In genomic region chr18:61203151-61203550, GRCh38 we compare ENCODE assay signal across 21 cellular contexts.
DNase-seq lines count a peak whose midpoint lies in the region; ATAC-seq, FAIRE-seq and TF ChIP-seq lines count a peak whose summit lies in the region.
"Had no signal": no experiment of that assay in that cellular context is flagged by ENCODE, and none has a peak within 500 bp of the region (broad histone marks: within the 10 kb centered on the region; RNA-seq: fewer than 3 reads in every experiment).

No MANE protein-coding gene starts in this region.

- H3K36me3 ChIP-seq in bronchial epithelial cell (ENCODE audit: control insufficient read depth, insufficient read depth, low read length) (no peaks in the 10 kb centered on the region), left lung (no peaks in the 10 kb centered on the region)
- H3K36me3 ChIP-seq: BLaER1 had no signal

- no peaks in the 10 kb centered on the region for H3K4me1 ChIP-seq in left lung
- H3K4me1 ChIP-seq: BLaER1 had no signal

- intact Hi-C loops in left lung (cut with DNase I): no loop called here

- TF ChIP-seq CTCF in bronchial epithelial cell (IDR thresholded peaks at IDR 0.05; ENCODE audit: insufficient read depth, low read length, severe bottlenecking): no peak
- no peak for TF ChIP-seq CTCF in left lung (IDR thresholded peaks at IDR 0.05)

- ATAC-seq in left lung (peak; percentile 41), GM21423 (IDR thresholded peaks at IDR 0.05; ENCODE audit: unreplicated experiment) (no peak)
- ATAC-seq: CD8-positive, alpha-beta T cell had no signal

- no peak for TF ChIP-seq POLR2A in erythroblast (IDR thresholded peaks at IDR 0.05; ENCODE audit: low read length)

- no peak overlapping the region for H3K27ac ChIP-seq in left lung
- H3K27ac ChIP-seq: BLaER1 had no signal

- no peaks in the 10 kb centered on the region for H3K27me3 ChIP-seq in bronchial epithelial cell (ENCODE audit: control insufficient read depth, insufficient read depth, low read length)
- H3K27me3 ChIP-seq in left lung: no peaks in the 10 kb centered on the region
- H3K27me3 ChIP-seq: BLaER1 had no signal

- H3K4me3 ChIP-seq in bronchial epithelial cell (ENCODE audit: low read depth, low read length): no peak overlapping the region
- H3K4me3 ChIP-seq in left lung: no peak overlapping the region
- H3K4me3 ChIP-seq: BLaER1 had no signal

- no peaks in the 10 kb centered on the region for H3K9me3 ChIP-seq in left lung
- H3K9me3 ChIP-seq: BLaER1 had no signal

- no peak for FAIRE-seq in bronchial epithelial cell (lab: Jason Lieb, UNC)
- FAIRE-seq: GM12891, GM18507 had no signal

- peak; percentile 39 for DNase-seq in AG20443 (ENCODE audit: low spot score)
- DNase-seq in LHCN-M2 (ENCODE audit: low read depth): peak; percentile 3
- DNase-seq in bronchial epithelial cell (ENCODE audit: low read depth): peak; percentile 8
- DNase-seq in left lung: no peak
- no peak for DNase-seq in erythroblast (lab: John Stamatoyannopoulos, UW)
- no peak for DNase-seq in T-helper 1 cell
- no peak for DNase-seq in AML-193 (lab: John Stamatoyannopoulos, UW)
- DNase-seq: ACHN; CD8-positive, alpha-beta T cell; DMS79 treated with DMSO at 0.1 percent for 48 hours; NCI-H2029; NCI-H2171; NCI-H446; NCI-H69; NK-92 treated with Interleukin-12 subunit alpha and Interleukin-12 subunit beta, amount 100 ng/mL, for 24 hours; RPMI8226; SIG-M5 had no signal

Comparison
In these comparisons a context has a peak if more than half of its experiments do, and no peak if none do; other contexts are left out.
1. DNase-seq: peak in AG20443 (single experiment), LHCN-M2 (single experiment) and bronchial epithelial cell (single experiment); none in left lung (0 of 2), erythroblast (0 of 2), T-helper 1 cell (0 of 5) and AML-193 (0 of 2).